27 cellular contexts compared by ENCODE assay signal in genomic region chr2:135159191-135159590, GRCh38.
"Had no signal": no experiment of that assay in that cellular context is flagged by ENCODE, and none has a peak within 500 bp of the region (broad histone marks: within the 10 kb centered on the region; RNA-seq: fewer than 3 reads in every experiment).

No MANE protein-coding gene starts in this region.

- H3K27ac Mint-ChIP-seq: mesothelial cell of epicardium had no signal

- H3K4me1 ChIP-seq: esophagus squamous epithelium, gastrocnemius medialis, heart right ventricle, left lung, lower lobe of right lung had no signal

- H3K27me3 Mint-ChIP-seq: naive B cell had no signal

- H3K4me3 Mint-ChIP-seq: mesothelial cell of epicardium, naive B cell had no signal

- H3K27ac ChIP-seq: coronary artery, epithelial cell of prostate, esophagus squamous epithelium, gastrocnemius medialis, heart right ventricle, left lung, lower lobe of right lung had no signal

- H3K9me3 Mint-ChIP-seq: mesothelial cell of epicardium, naive B cell had no signal

- H3K4me3 ChIP-seq: coronary artery, dorsolateral prefrontal cortex, esophagus squamous epithelium, gastrocnemius medialis, heart right ventricle, left lung, lower lobe of right lung, mucosa of descending colon had no signal

- FAIRE-seq: colon, islet of Langerhans, keratinocyte had no signal

- DNase-seq: dermis blood vessel endothelial cell; dorsolateral prefrontal cortex; effector CD4-positive, alpha-beta T cell; effector memory CD4-positive, alpha-beta T cell; erythroblast; esophagus squamous epithelium; foreskin fibroblast; foreskin melanocyte; gastrocnemius medialis; glutamatergic neuron; head of caudate nucleus; heart right ventricle; hippocampal formation; left cardiac atrium; left lung; left ventricle myocardium superior; lower lobe of right lung; mesenchymal stem cell; mucosa of descending colon; naive B cell had no signal

- H3K27me3 ChIP-seq: dorsolateral prefrontal cortex, esophagus squamous epithelium, gastrocnemius medialis, heart right ventricle, left lung had no signal

- ATAC-seq: esophagus mucosa, gastrocnemius medialis, heart right ventricle, left cardiac atrium, left lung, left ventricle myocardium superior, lower lobe of right lung, mucosa of descending colon had no signal

- H3K4me1 Mint-ChIP-seq: mesothelial cell of epicardium had no signal

- H3K9me3 ChIP-seq: esophagus squamous epithelium, gastrocnemius medialis, heart right ventricle, left lung, lower lobe of right lung, mucosa of descending colon had no signal
